16 cellular contexts compared by ENCODE assay signal in genomic region chr3:50137567-50137966, GRCh38. TPM values are rescaled to one million over a fixed set of nuclear protein-coding genes. Genes with fewer than 3 reads are reported as not detected.
"Had no signal": no experiment of that assay in that cellular context is flagged by ENCODE, and none has a peak within 500 bp of the region (broad histone marks: within the 10 kb centered on the region; RNA-seq: fewer than 3 reads in every experiment).

No MANE protein-coding gene starts in this region.

- H3K4me3 ChIP-seq: heart right ventricle, left ventricle myocardium inferior, transverse colon had no signal

- H3K27me3 ChIP-seq: heart right ventricle, transverse colon had no signal

- H3K36me3 ChIP-seq: heart right ventricle, left ventricle myocardium inferior, transverse colon had no signal

- H3K9me3 ChIP-seq: heart right ventricle, left ventricle myocardium inferior, transverse colon had no signal

- H3K36me3 Mint-ChIP-seq: activated naive CD4-positive, alpha-beta T cell treated with anti-CD3 and anti-CD28 coated beads, Interleukin-2, amount 10 ng/mL, durations not matched to agents 7 days and 5 days; memory B cell had no signal

- H3K4me3 Mint-ChIP-seq: activated naive CD4-positive, alpha-beta T cell treated with anti-CD3 and anti-CD28 coated beads, Interleukin-2, amount 10 ng/mL, durations not matched to agents 7 days and 5 days; memory B cell had no signal

- H3K27ac ChIP-seq: heart right ventricle, left ventricle myocardium inferior, transverse colon had no signal

- DNase-seq: activated CD4-positive, alpha-beta T cell treated with anti-CD3 and anti-CD28 coated beads for 1 hour; activated CD4-positive, alpha-beta T cell treated with anti-CD3 and anti-CD28 coated beads, Interleukin-2, amount 50 U/mL, for 48 hours; activated CD8-positive, alpha-beta memory T cell treated with anti-CD3 and anti-CD28 coated beads, Interleukin-2, amount 50 U/mL, for 4 hours; activated naive CD4-positive, alpha-beta T cell treated with anti-CD3 and anti-CD28 coated beads, Interleukin-2, amount 10 ng/mL, durations not matched to agents 7 days and 5 days; central memory CD4-positive, alpha-beta T cell; cortex of kidney; effector CD8-positive, alpha-beta T cell; heart right ventricle; left ventricle myocardium inferior; small intestine; T-helper 2 cell; transverse colon had no signal

- H3K9me3 Mint-ChIP-seq: activated naive CD4-positive, alpha-beta T cell treated with anti-CD3 and anti-CD28 coated beads, Interleukin-2, amount 10 ng/mL, durations not matched to agents 7 days and 5 days; memory B cell had no signal

- H3K27ac Mint-ChIP-seq: activated naive CD4-positive, alpha-beta T cell treated with anti-CD3 and anti-CD28 coated beads, Interleukin-2, amount 10 ng/mL, durations not matched to agents 7 days and 5 days; memory B cell had no signal

RNA-seq across cellular contexts. Expression of gene GNAT1, which starts 53.8 kb away (rescaled TPM):
- total RNA-seq: fibroblast of lung, frontal cortex, heart right ventricle, left ventricle myocardium inferior, subcutaneous adipose tissue, transverse colon had no signal
